ENCODE assay signal across 16 cellular contexts in genomic region chr6:132404736-132405135, GRCh38. TPM values are rescaled to one million over a fixed set of nuclear protein-coding genes. Genes with fewer than 3 reads are reported as not detected.
A peak's percentile ranks its signal among the peaks of the same experiment; 100 is the strongest.
DNase-seq lines count a peak whose midpoint lies in the region; ATAC-seq and TF ChIP-seq lines count a peak whose summit lies in the region.
"Had no signal": no experiment of that assay in that cellular context is flagged by ENCODE, and none has a peak within 500 bp of the region (broad histone marks: within the 10 kb centered on the region; RNA-seq: fewer than 3 reads in every experiment).

No MANE protein-coding gene starts in this region.

- no peaks in the 10 kb centered on the region for H3K36me3 ChIP-seq in tibial nerve
- no peaks in the 10 kb centered on the region for H3K36me3 ChIP-seq in Caco-2 (ENCODE audit: control insufficient read depth, insufficient read depth, low read length)
- H3K36me3 ChIP-seq: SJCRH30 had no signal

- H3K9me3 Mint-ChIP-seq in Caco-2 (ENCODE audit: unreplicated experiment): no peaks in the 10 kb centered on the region
- H3K9me3 Mint-ChIP-seq: activated T-helper 1 cell treated with anti-CD3 and anti-CD28 coated beads, Interleukin-12 subunit alpha, Interleukin-12 subunit beta, Interleukin-2, Interleukin-4 antibody, amounts not matched to agents 30 ng/mL and 10 ng/mL and 1 ng/mL, durations not matched to agents 14 hours and 24 hours and 36 hours; stimulated activated memory B cell treated with anti-CD40 and anti-IgM and Interleukin-4, amounts not matched to agents 10 μg/mL and 1 μg/mL and 100 μg/mL, for 72 hours had no signal

- no peak overlapping the region for H3K27ac ChIP-seq in tibial nerve
- H3K27ac ChIP-seq: SJCRH30 had no signal

- BruUV-seq in Caco-2 (replicated peaks; lab: Mats Ljungman, UMichigan): no TSS peak

- H3K27ac Mint-ChIP-seq in Caco-2 (ENCODE audit: unreplicated experiment): no peak overlapping the region
- H3K27ac Mint-ChIP-seq: activated T-helper 1 cell treated with anti-CD3 and anti-CD28 coated beads, Interleukin-12 subunit alpha, Interleukin-12 subunit beta, Interleukin-2, Interleukin-4 antibody, amounts not matched to agents 30 ng/mL and 10 ng/mL and 1 ng/mL, durations not matched to agents 14 hours and 24 hours and 36 hours; stimulated activated memory B cell treated with anti-CD40 and anti-IgM and Interleukin-4, amounts not matched to agents 10 μg/mL and 1 μg/mL and 100 μg/mL, for 72 hours had no signal

- H3K4me3 ChIP-seq in tibial nerve (no peak overlapping the region), Caco-2 (ENCODE audit: low read depth, low read length) (no peak overlapping the region)
- H3K4me3 ChIP-seq: SJCRH30 had no signal

- no peak for TF ChIP-seq EP300 in tibial nerve (IDR thresholded peaks at IDR 0.05)

- TF ChIP-seq CTCF in tibial nerve (IDR thresholded peaks at IDR 0.05) (no peak), Caco-2 (IDR thresholded peaks at IDR 0.05; ENCODE audit: insufficient read depth in 1 of 2, low read depth in 1 of 2, low read length in 1 of 2, severe bottlenecking in 1 of 2, unreplicated experiment in 1 of 2) (no peak)

- peak; percentile 26 for DNase-seq in glomerular visceral epithelial cell (ENCODE audit: extremely low spot score)
- no peak for DNase-seq in tibial nerve (ENCODE audit: low spot score in 2 of 2)
- no peak for DNase-seq in NOMO-1 treated with DMSO at 0.1 percent for 48 hours (lab: John Stamatoyannopoulos, UW; ENCODE audit: unreplicated experiment)
- DNase-seq in middle frontal gyrus (ENCODE audit: extremely low spot score, low spot score): no peak
- no peak for DNase-seq in Caco-2
- DNase-seq: activated CD4-positive, CD25-positive, alpha-beta regulatory T cell; cerebellar nuclear complex; GOT3; NCI-H1048; NCI-H510A; SJCRH30 had no signal

- ATAC-seq in GM18517 (IDR thresholded peaks at IDR 0.05; ENCODE audit: unreplicated experiment) (peak; percentile 11), GM21723 (IDR thresholded peaks at IDR 0.05; ENCODE audit: unreplicated experiment) (peak; percentile 7), HG03460 (IDR thresholded peaks at IDR 0.05; ENCODE audit: unreplicated experiment) (peak; percentile 9)

- TF ChIP-seq POLR2A in tibial nerve (IDR thresholded peaks at IDR 0.05): no peak

- H3K36me3 Mint-ChIP-seq in Caco-2 (ENCODE audit: insufficient read depth, unreplicated experiment): no peaks in the 10 kb centered on the region
- H3K36me3 Mint-ChIP-seq: stimulated activated memory B cell treated with anti-CD40 and anti-IgM and Interleukin-4, amounts not matched to agents 10 μg/mL and 1 μg/mL and 100 μg/mL, for 72 hours had no signal

- 45 to 69% methylated on average over 3 of the region's 3 CpGs for WGBS in tibial nerve, 2 donors

- intact Hi-C loops in Caco-2 (cut with micrococcal nuclease; ENCODE audit: unreplicated experiment): no loop called here

- H3K4me1 Mint-ChIP-seq in Caco-2 (ENCODE audit: low read depth, unreplicated experiment): peaks cover 5% of the 10 kb centered on the region

- peaks cover 26% of the 10 kb centered on the region for H3K27me3 Mint-ChIP-seq in Caco-2 (ENCODE audit: insufficient read depth, unreplicated experiment)

- peaks cover 0 to 13% of the 10 kb centered on the region in 2 donors for H3K27me3 ChIP-seq in tibial nerve
- H3K27me3 ChIP-seq in Caco-2 (replicated peaks; ENCODE audit: control insufficient read depth, insufficient read depth, low read length): peaks cover 2% of the 10 kb centered on the region
- H3K27me3 ChIP-seq: SJCRH30 had no signal

- POLR2A ChIA-PET in Caco-2 (lab: Charles Lee): no interaction called here

- no peak overlapping the region for H3K4me3 Mint-ChIP-seq in Caco-2 (ENCODE audit: unreplicated experiment)
- H3K4me3 Mint-ChIP-seq: activated T-helper 1 cell treated with anti-CD3 and anti-CD28 coated beads, Interleukin-12 subunit alpha, Interleukin-12 subunit beta, Interleukin-2, Interleukin-4 antibody, amounts not matched to agents 30 ng/mL and 10 ng/mL and 1 ng/mL, durations not matched to agents 14 hours and 24 hours and 36 hours had no signal

- H3K4me1 ChIP-seq in tibial nerve: peaks cover 0 to 15% (median 4%) of the 10 kb centered on the region in 4 donors
- no peaks in the 10 kb centered on the region for H3K4me1 ChIP-seq in Caco-2

- CTCF ChIA-PET in Caco-2 (lab: Charles Lee): no interaction called here

- H3K9me3 ChIP-seq in tibial nerve (no peaks in the 10 kb centered on the region), Caco-2 (no peaks in the 10 kb centered on the region)
- H3K9me3 ChIP-seq: SJCRH30 had no signal

RNA-seq across cellular contexts. Expression of gene MOXD1, which starts 3.5 kb away (rescaled TPM):
- total RNA-seq in tibial nerve (10 to 100 TPM in 1 of 4 donors, 1 to 10 TPM in 3; 4.6 to 13.3 (median 6.6) TPM), Caco-2 (2022) (0.09 TPM in 1 of 2 replicates, not detected in the other)
